ENCODE assay signal across 21 cellular contexts in the genomic region with DNA sequence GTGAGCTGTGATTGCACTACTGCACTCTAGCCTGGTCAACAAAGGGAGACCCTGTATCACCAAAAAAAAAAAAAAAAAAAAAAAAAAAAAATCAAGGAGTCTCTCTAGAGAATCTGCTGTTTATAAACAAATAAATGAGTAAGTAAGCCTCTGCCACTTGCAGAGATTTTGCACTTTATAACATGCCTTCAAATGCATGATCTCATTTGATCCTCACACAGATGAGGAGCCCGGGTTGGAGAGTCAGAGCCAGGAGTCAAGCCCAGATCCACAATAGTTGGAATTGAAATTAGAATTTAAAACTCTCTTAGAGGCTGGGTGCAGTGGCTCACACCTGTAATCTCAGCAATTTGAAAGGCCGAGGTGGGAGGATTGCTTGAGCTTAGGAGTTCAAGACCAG. TPM values are rescaled to one million over a fixed set of nuclear protein-coding genes. Genes with fewer than 3 reads are reported as not detected.
DNase-seq lines count a peak whose midpoint lies in the region; ATAC-seq and TF ChIP-seq lines count a peak whose summit lies in the region.
"Had no signal": no experiment of that assay in that cellular context is flagged by ENCODE, and none has a peak within 500 bp of the region (broad histone marks: within the 10 kb centered on the region; RNA-seq: fewer than 3 reads in every experiment).

No MANE protein-coding gene starts in this region.

- H3K36me3 Mint-ChIP-seq in CD14-positive monocyte: no peaks in the 10 kb centered on the region
- no peaks in the 10 kb centered on the region for H3K36me3 Mint-ChIP-seq in activated naive CD4-positive, alpha-beta T cell treated with anti-CD3 and anti-CD28 coated beads, Interleukin-2, amount 50 U/mL, for 72 hours

- CTCF ChIA-PET in mammary epithelial cell (lab: Charles Lee; ENCODE audit: low non-redundant PET): no interaction called here

- no peak overlapping the region for H3K4me3 Mint-ChIP-seq in CD14-positive monocyte
- H3K4me3 Mint-ChIP-seq: neural crest cell had no signal

- in situ Hi-C loops in mammary epithelial cell (cut with MboI; ENCODE audit: low sequenced_read_pairs in 2 of 2): loop anchor here (10.0 kb wide), 2 partner anchors 105 to 205 kb away; no protein-coding TSS in a partner anchor

- ATAC-seq in upper lobe of right lung: no peak
- ATAC-seq in activated naive CD4-positive, alpha-beta T cell treated with anti-CD3 and anti-CD28 coated beads, Interleukin-2, amount 50 U/mL, for 72 hours: no peak

- TF ChIP-seq CTCF in breast epithelium (IDR thresholded peaks at IDR 0.05): no peak
- no peak for TF ChIP-seq CTCF in mammary epithelial cell (conservative IDR thresholded peaks at IDR 0.05 in 1 of 2, IDR thresholded peaks at IDR 0.05 in 1 of 2; ENCODE audit: extremely low read depth in 1 of 2, insufficient read depth in 1 of 2, low read depth in 1 of 2, low read length in 2 of 2)
- no peak for TF ChIP-seq CTCF in esophagus muscularis mucosa (IDR thresholded peaks at IDR 0.05)
- no peak for TF ChIP-seq CTCF in upper lobe of right lung (IDR thresholded peaks at IDR 0.05)
- no peak for TF ChIP-seq CTCF in CD14-positive monocyte (IDR thresholded peaks at IDR 0.05)

- H3K27me3 ChIP-seq in breast epithelium (no peaks in the 10 kb centered on the region), mammary epithelial cell (ENCODE audit: insufficient read depth, low read length) (no peaks in the 10 kb centered on the region), esophagus muscularis mucosa (no peaks in the 10 kb centered on the region), rectal smooth muscle tissue (ENCODE audit: control insufficient read depth, insufficient read depth, low read length) (no peaks in the 10 kb centered on the region), upper lobe of right lung (no peaks in the 10 kb centered on the region)
- H3K27me3 ChIP-seq: BLaER1 treated with 17β-estradiol and CSF1 and Interleukin-3, amounts not matched to agents 10 nM and 100 nM; hepatocyte had no signal

- H3K36me3 ChIP-seq in breast epithelium: no peaks in the 10 kb centered on the region
- H3K36me3 ChIP-seq in mammary epithelial cell (ENCODE audit: insufficient read depth, low read length): no peaks in the 10 kb centered on the region
- H3K36me3 ChIP-seq in esophagus muscularis mucosa: peaks cover 0 to 20% (median 18%) of the 10 kb centered on the region in 4 donors
- no peaks in the 10 kb centered on the region for H3K36me3 ChIP-seq in rectal smooth muscle tissue (ENCODE audit: control insufficient read depth, insufficient read depth, low read length)
- H3K36me3 ChIP-seq in upper lobe of right lung: peaks cover 5% of the 10 kb centered on the region
- H3K36me3 ChIP-seq: BLaER1 treated with 17β-estradiol and CSF1 and Interleukin-3, amounts not matched to agents 10 nM and 100 nM had no signal

- dilution Hi-C loops in mammary epithelial cell (cut with HindIII; ENCODE audit: low sequenced_read_pairs): no loop called here

- H4K20me1 ChIP-seq in mammary epithelial cell (ENCODE audit: insufficient read depth, low read length): no peaks in the 10 kb centered on the region
- H4K20me1 ChIP-seq: BLaER1 treated with 17β-estradiol and CSF1 and Interleukin-3, amounts not matched to agents 10 nM and 100 nM had no signal

- peaks cover 8 to 12% (median 8%) of the 10 kb centered on the region in 3 donors for H3K27me3 Mint-ChIP-seq in CD14-positive monocyte (ENCODE audit: low read depth in 3 of 3)

- H3K9ac ChIP-seq in mammary epithelial cell (ENCODE audit: insufficient read depth, low read length): no peak overlapping the region
- no peak overlapping the region for H3K9ac ChIP-seq in rectal smooth muscle tissue (ENCODE audit: low read length)
- H3K9ac ChIP-seq: BLaER1 treated with 17β-estradiol and CSF1 and Interleukin-3, amounts not matched to agents 10 nM and 100 nM had no signal

- no peak for TF ChIP-seq EP300 in esophagus muscularis mucosa (IDR thresholded peaks at IDR 0.05)

- no peak overlapping the region for H3K27ac Mint-ChIP-seq in CD14-positive monocyte
- no peak overlapping the region for H3K27ac Mint-ChIP-seq in activated naive CD4-positive, alpha-beta T cell treated with anti-CD3 and anti-CD28 coated beads, Interleukin-2, amount 50 U/mL, for 72 hours

- BruUV-seq in mammary epithelial cell (replicated peaks; lab: Mats Ljungman, UMichigan): no TSS peak

- peaks cover 26% of the 10 kb centered on the region for H3K4me1 Mint-ChIP-seq in CD14-positive monocyte

- no peaks in the 10 kb centered on the region for H3K9me3 Mint-ChIP-seq in CD14-positive monocyte
- no peaks in the 10 kb centered on the region for H3K9me3 Mint-ChIP-seq in activated naive CD4-positive, alpha-beta T cell treated with anti-CD3 and anti-CD28 coated beads, Interleukin-2, amount 50 U/mL, for 72 hours
- H3K9me3 Mint-ChIP-seq: neural crest cell had no signal

- intact Hi-C loops in breast epithelium (cut with DNase I; ENCODE audit: low total_unique reads): loop anchor here (10.0 kb wide), 2 partner anchors 115 to 205 kb away; no protein-coding TSS in a partner anchor
- intact Hi-C loops in mammary epithelial cell (cut with micrococcal nuclease): loop anchor here (2.0 kb wide), 1 partner anchor 17 kb away; no protein-coding TSS in a partner anchor
- intact Hi-C loops in esophagus muscularis mucosa (cut with DNase I): loop anchor here (10.0 kb wide), 2 partner anchors 75 to 105 kb away; no protein-coding TSS in a partner anchor
- intact Hi-C loops in upper lobe of right lung (cut with DNase I): loop anchor here (10.0 kb wide), 1 partner anchor 205 kb away; no protein-coding TSS in a partner anchor
- intact Hi-C loops in CD14-positive monocyte (cut with micrococcal nuclease): no loop called here

- H3K9me3 ChIP-seq in breast epithelium: no peaks in the 10 kb centered on the region
- no peaks in the 10 kb centered on the region for H3K9me3 ChIP-seq in mammary epithelial cell (replicated peaks; ENCODE audit: insufficient read depth, low read length)
- no peaks in the 10 kb centered on the region for H3K9me3 ChIP-seq in esophagus muscularis mucosa
- H3K9me3 ChIP-seq in upper lobe of right lung: no peaks in the 10 kb centered on the region
- H3K9me3 ChIP-seq: BLaER1 treated with 17β-estradiol and CSF1 and Interleukin-3, amounts not matched to agents 10 nM and 100 nM had no signal

- no peak overlapping the region for H3K4me2 ChIP-seq in mammary epithelial cell (ENCODE audit: insufficient read depth, low read depth, low read length)
- H3K4me2 ChIP-seq: hepatocyte had no signal

- 69% methylated on average over 2 of the region's 2 CpGs for WGBS in mammary epithelial cell (ENCODE audit: low coverage, missing lambda C conversion rate)
- 46% methylated on average over 2 of the region's 2 CpGs for WGBS in esophagus muscularis mucosa

- H2AFZ ChIP-seq in mammary epithelial cell (ENCODE audit: low read depth, low read length): no peak overlapping the region
- H2AFZ ChIP-seq: hepatocyte had no signal

- DNase-seq in breast epithelium (ENCODE audit: low spot score in 2 of 2) (no peak), mammary epithelial cell (no peak), esophagus muscularis mucosa (ENCODE audit: extremely low spot score) (no peak), upper lobe of right lung (no peak), RKO (ENCODE audit: low spot score) (no peak), CD14-positive monocyte (ENCODE audit: low spot score) (no peak)
- DNase-seq in activated naive CD4-positive, alpha-beta T cell treated with anti-CD3 and anti-CD28 coated beads, Interleukin-2, amount 50 U/mL, for 72 hours (ENCODE audit: low spot score in 2 of 2): no peak
- DNase-seq: activated CD4-positive, alpha-beta T cell treated with anti-CD3 and anti-CD28 coated beads for 1 hour; effector CD4-positive, alpha-beta T cell; NCI-H1417 treated with DMSO at 0.1 percent for 48 hours; stimulated activated naive CD4-positive, alpha-beta T cell; T-helper 9 cell had no signal

- no peaks in the 10 kb centered on the region for H3K79me2 ChIP-seq in mammary epithelial cell (ENCODE audit: insufficient read depth, low read length)
- H3K79me2 ChIP-seq: hepatocyte had no signal

- TF ChIP-seq POLR2A in breast epithelium (IDR thresholded peaks at IDR 0.05): no peak
- TF ChIP-seq POLR2A in esophagus muscularis mucosa (IDR thresholded peaks at IDR 0.05; ENCODE audit: low read depth): no peak

- peak overlapping the region; percentile 83 to 87 for H3K27ac ChIP-seq in breast epithelium
- no peak overlapping the region for H3K27ac ChIP-seq in mammary epithelial cell (ENCODE audit: insufficient read depth, low read depth, low read length)
- H3K27ac ChIP-seq in esophagus muscularis mucosa (replicated peaks in 1 of 4): peak overlapping the region; percentile 88 to 94 (median 92)
- H3K27ac ChIP-seq in rectal smooth muscle tissue (ENCODE audit: low read depth, low read length): peak overlapping the region; percentile 96
- no peak overlapping the region for H3K27ac ChIP-seq in upper lobe of right lung
- H3K27ac ChIP-seq: BLaER1 treated with 17β-estradiol and CSF1 and Interleukin-3, amounts not matched to agents 10 nM and 100 nM had no signal

- H3K4me1 ChIP-seq in breast epithelium: peaks cover 11 to 25% of the 10 kb centered on the region in 2 donors
- peaks cover 26% of the 10 kb centered on the region for H3K4me1 ChIP-seq in mammary epithelial cell (ENCODE audit: insufficient read depth, low read length)
- peaks cover 23 to 85% (median 83%) of the 10 kb centered on the region in 4 donors for H3K4me1 ChIP-seq in esophagus muscularis mucosa
- H3K4me1 ChIP-seq in rectal smooth muscle tissue (ENCODE audit: control insufficient read depth, insufficient read depth, low read length): peaks cover 55% of the 10 kb centered on the region
- peaks cover 19% of the 10 kb centered on the region for H3K4me1 ChIP-seq in upper lobe of right lung

- H3K4me3 ChIP-seq in breast epithelium (peak overlapping the region; percentile 22 to 57 (median 53)), mammary epithelial cell (replicated peaks in 1 of 3; ENCODE audit: insufficient read depth in 1 of 3, low read depth in 2 of 3, low read length in 3 of 3) (no peak overlapping the region), esophagus muscularis mucosa (peak overlapping the region; percentile 51 to 69 (median 65)), rectal smooth muscle tissue (ENCODE audit: low read length) (no peak overlapping the region), upper lobe of right lung (peak overlapping the region; percentile 46)
- H3K4me3 ChIP-seq: BLaER1 treated with 17β-estradiol and CSF1 and Interleukin-3, amounts not matched to agents 10 nM and 100 nM; hepatocyte had no signal

RNA-seq across cellular contexts. Expression of a gene that starts 4.0 kb away (rescaled TPM):
- total RNA-seq in breast epithelium (100 to 1,000 TPM in 1 of 3 donors, 10 to 100 TPM in 2; 27.4 to 132 (median 42.0) TPM), mammary epithelial cell (under 1 TPM; under 0.01 to 0.12 TPM), esophagus muscularis mucosa (100 to 1,000 TPM; 100 to 186 (median 165) TPM), upper lobe of right lung (91.8 TPM)
- polyA plus RNA-seq in mammary epithelial cell (0.03 TPM), CD14-positive monocyte (not detected)
- polyA minus RNA-seq in mammary epithelial cell: 1.6 TPM
- under 1 TPM in 1 of 2 donors, not detected in 1; 0.07 TPM for total RNA-seq in activated naive CD4-positive, alpha-beta T cell treated with anti-CD3 and anti-CD28 coated beads, Interleukin-2, amount 50 U/mL, for 72 hours
- total RNA-seq: A172; activated CD8-positive, alpha-beta memory T cell treated with anti-CD3 and anti-CD28 coated beads for 36 hours had no signal

RNA-seq across cellular contexts. Expression of a gene that starts 14.3 kb away (rescaled TPM):
- total RNA-seq in breast epithelium: not detected
- not detected for total RNA-seq in mammary epithelial cell
- polyA plus RNA-seq in mammary epithelial cell: not detected
- not detected for polyA minus RNA-seq in mammary epithelial cell
- not detected for total RNA-seq in esophagus muscularis mucosa
- total RNA-seq in upper lobe of right lung: not detected
- polyA plus RNA-seq in CD14-positive monocyte: not detected
- not detected for total RNA-seq in activated naive CD4-positive, alpha-beta T cell treated with anti-CD3 and anti-CD28 coated beads, Interleukin-2, amount 50 U/mL, for 72 hours
- total RNA-seq: A172; activated CD8-positive, alpha-beta memory T cell treated with anti-CD3 and anti-CD28 coated beads for 36 hours; hepatocyte; mesenteric fat pad; neural crest cell; renal cortical epithelial cell; SK-MEL-5 had no signal

Comparison
In these comparisons a context has a peak if more than half of its experiments do, and no peak if none do; other contexts are left out.
1. H3K27ac ChIP-seq: peak in breast epithelium (2 of 2), esophagus muscularis mucosa (4 of 4) and rectal smooth muscle tissue (single experiment); none in mammary epithelial cell (single experiment) and upper lobe of right lung (single experiment).
2. H3K4me3 ChIP-seq: peak in breast epithelium (3 of 3), esophagus muscularis mucosa (4 of 4) and upper lobe of right lung (single experiment); none in mammary epithelial cell (0 of 3) and rectal smooth muscle tissue (single experiment).
3. RNA of a gene that starts 4.0 kb away (total RNA-seq): 100 to 186 TPM in esophagus muscularis mucosa, 91.8 TPM in upper lobe of right lung (single experiment) and 27.4 to 132 TPM in breast epithelium; under 0.01 to 0.12 TPM in mammary epithelial cell and 0.07 TPM in activated naive CD4-positive, alpha-beta T cell treated with anti-CD3 and anti-CD28 coated beads, Interleukin-2, amount 50 U/mL, for 72 hours; every median in the first group is over 10 times any median in the second.
4. intact Hi-C loops: an anchor here in breast epithelium (10.0 kb wide), mammary epithelial cell (2.0 kb wide), esophagus muscularis mucosa (10.0 kb wide) and upper lobe of right lung (10.0 kb wide); none called in CD14-positive monocyte.